ENCODE assay signal across 8 cellular contexts in the genomic region with DNA sequence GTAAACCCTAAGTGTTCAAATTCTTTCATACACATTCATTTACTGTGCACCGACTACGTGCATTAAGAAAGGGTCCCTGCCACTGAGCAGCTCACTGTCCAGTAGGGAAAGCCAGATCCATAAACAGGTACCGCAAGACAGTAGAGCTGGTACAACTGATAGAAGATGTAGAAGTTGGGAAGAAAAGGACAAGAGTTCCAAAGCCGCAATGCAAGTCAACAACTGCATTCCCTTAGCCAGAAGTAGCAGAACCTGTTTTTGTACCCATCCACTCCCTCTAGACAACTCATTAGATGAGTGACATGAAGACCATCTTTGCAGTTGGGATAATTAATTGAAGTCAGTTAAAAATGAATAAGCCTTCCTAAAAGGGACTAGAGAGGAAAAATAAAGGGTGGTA. TPM values are rescaled to one million over a fixed set of nuclear protein-coding genes. Genes with fewer than 3 reads are reported as not detected.
A peak's percentile ranks its signal among the peaks of the same experiment; 100 is the strongest.
DNase-seq lines count a peak whose midpoint lies in the region; ATAC-seq and TF ChIP-seq lines count a peak whose summit lies in the region.

No MANE protein-coding gene starts in this region.

- TF ChIP-seq CTCF in Calu3 (IDR thresholded peaks at IDR 0.05; ENCODE audit: unreplicated experiment) (no peak), mammary epithelial cell (conservative IDR thresholded peaks at IDR 0.05 in 1 of 2, IDR thresholded peaks at IDR 0.05 in 1 of 2; ENCODE audit: extremely low read depth in 1 of 2, insufficient read depth in 1 of 2, low read depth in 1 of 2, low read length in 2 of 2) (no peak), natural killer cell (IDR thresholded peaks at IDR 0.05) (no peak)

- peak overlapping the region; percentile 66 to 91 (median 86) for H3K4me3 ChIP-seq in mammary epithelial cell (replicated peaks in 1 of 3; ENCODE audit: insufficient read depth in 1 of 3, low read depth in 2 of 3, low read length in 3 of 3)

- H3K27me3 ChIP-seq in mammary epithelial cell (ENCODE audit: insufficient read depth, low read length) = no peaks in the 10 kb centered on the region

- peaks cover 66% of the 10 kb centered on the region for H3K79me2 ChIP-seq in mammary epithelial cell (ENCODE audit: insufficient read depth, low read length)

- in situ Hi-C loops in mammary epithelial cell (cut with MboI; ENCODE audit: low sequenced_read_pairs in 2 of 2) = no loop called here

- peaks cover 15% of the 10 kb centered on the region for H3K4me1 Mint-ChIP-seq in Calu3 (ENCODE audit: low read depth, unreplicated experiment)
- peaks cover 18 to 43% (median 34%) of the 10 kb centered on the region in 3 donors for H3K4me1 Mint-ChIP-seq in IgD-negative memory B cell
- H3K4me1 Mint-ChIP-seq in natural killer cell = peaks cover 20 to 44% of the 10 kb centered on the region in 2 donors

- no peaks in the 10 kb centered on the region for H3K27me3 Mint-ChIP-seq in Calu3 (ENCODE audit: unreplicated experiment)
- no peaks in the 10 kb centered on the region for H3K27me3 Mint-ChIP-seq in IgD-negative memory B cell
- peaks cover 0 to 4% of the 10 kb centered on the region in 2 donors for H3K27me3 Mint-ChIP-seq in natural killer cell (ENCODE audit: low read depth in 2 of 2)

- intact Hi-C loops in Calu3 (cut with micrococcal nuclease; ENCODE audit: unreplicated experiment) (no loop called here), mammary epithelial cell (cut with micrococcal nuclease) (loop anchor here (2.0 kb wide), 1 partner anchor 52 kb away; the partner anchor contains the start of gene ASB8), natural killer cell (cut with micrococcal nuclease) (no loop called here), sciatic nerve (cut with DNase I) (no loop called here)

- CTCF ChIA-PET in Calu3 (lab: Charles Lee) = interaction anchor here (0.6 kb wide), 1 partner anchor 8 kb away, joined by 3 read pairs; no protein-coding TSS in a partner anchor
- CTCF ChIA-PET in mammary epithelial cell (lab: Charles Lee; ENCODE audit: low non-redundant PET) = no interaction called here

- H3K9ac ChIP-seq in mammary epithelial cell (ENCODE audit: insufficient read depth, low read length) = peak overlapping the region; percentile 19

- no peaks in the 10 kb centered on the region for H3K36me3 ChIP-seq in mammary epithelial cell (ENCODE audit: insufficient read depth, low read length)

- H3K9me3 Mint-ChIP-seq in Calu3 (ENCODE audit: low read depth, unreplicated experiment) (no peaks in the 10 kb centered on the region), IgD-negative memory B cell (no peaks in the 10 kb centered on the region), natural killer cell (no peaks in the 10 kb centered on the region)

- H2AFZ ChIP-seq in mammary epithelial cell (ENCODE audit: low read depth, low read length) = peak overlapping the region; percentile 36

- H3K4me1 ChIP-seq in mammary epithelial cell (ENCODE audit: insufficient read depth, low read length) = peaks cover 23% of the 10 kb centered on the region

- dilution Hi-C loops in mammary epithelial cell (cut with HindIII; ENCODE audit: low sequenced_read_pairs) = no loop called here

- BruUV-seq in Calu3 (replicated peaks; lab: Mats Ljungman, UMichigan) (TSS peak; percentile 42), mammary epithelial cell (replicated peaks; lab: Mats Ljungman, UMichigan) (TSS peak; percentile 23)

- DNase-seq in Calu3 = no peak
- peak; percentile 61 for DNase-seq in mammary epithelial cell
- DNase-seq in natural killer cell = no peak
- no peak for DNase-seq in sciatic nerve (ENCODE audit: low spot score)
- no peak for DNase-seq in RPMI8226

- H3K27ac Mint-ChIP-seq in Calu3 (ENCODE audit: unreplicated experiment) (peak overlapping the region; percentile 98), IgD-negative memory B cell (peak overlapping the region; percentile 18 to 100 (median 94)), natural killer cell (peak overlapping the region; percentile 94 to 99)

- H3K4me2 ChIP-seq in mammary epithelial cell (ENCODE audit: insufficient read depth, low read depth, low read length) = peak overlapping the region; percentile 81

- H3K27ac ChIP-seq in mammary epithelial cell (ENCODE audit: insufficient read depth, low read depth, low read length) = no peak overlapping the region

- ATAC-seq in natural killer cell = no peak
- no peak for ATAC-seq in sciatic nerve
- ATAC-seq in GM19351 (IDR thresholded peaks at IDR 0.05; ENCODE audit: unreplicated experiment) = no peak
- ATAC-seq in HG03432 (IDR thresholded peaks at IDR 0.05; ENCODE audit: unreplicated experiment) = no peak

- H3K36me3 Mint-ChIP-seq in Calu3 (ENCODE audit: insufficient read depth, unreplicated experiment) = peaks cover 25% of the 10 kb centered on the region
- peaks cover 2% of the 10 kb centered on the region for H3K36me3 Mint-ChIP-seq in IgD-negative memory B cell
- no peaks in the 10 kb centered on the region for H3K36me3 Mint-ChIP-seq in natural killer cell

- H3K9me3 ChIP-seq in mammary epithelial cell (replicated peaks; ENCODE audit: insufficient read depth, low read length) = no peaks in the 10 kb centered on the region

- no peaks in the 10 kb centered on the region for H4K20me1 ChIP-seq in mammary epithelial cell (ENCODE audit: insufficient read depth, low read length)

- peak overlapping the region; percentile 98 for H3K4me3 Mint-ChIP-seq in Calu3 (ENCODE audit: low read depth, unreplicated experiment)
- H3K4me3 Mint-ChIP-seq in IgD-negative memory B cell = peak overlapping the region; percentile 92 to 99 (median 95)
- peak overlapping the region; percentile 89 for H3K4me3 Mint-ChIP-seq in natural killer cell

- 55% methylated on average over 4 of the region's 4 CpGs for WGBS in mammary epithelial cell (ENCODE audit: low coverage, missing lambda C conversion rate)

RNA-seq across cellular contexts. Expression of gene SENP1, which starts 1.3 kb away (rescaled TPM):
- total RNA-seq in Calu3 (2022) (15.6 and 17.7 TPM in 2 replicates), mammary epithelial cell (10 to 100 TPM; 20.3 to 24.7 TPM), natural killer cell (10 to 100 TPM; 35.6 to 39.6 (median 36.8) TPM), sciatic nerve (23.8 TPM)
- polyA plus RNA-seq in IgD-negative memory B cell (12.6 TPM), mammary epithelial cell (12.5 TPM)
- polyA minus RNA-seq in mammary epithelial cell = 22.9 TPM

RNA-seq across cellular contexts. Expression of gene PFKM, which starts 14.6 kb away (rescaled TPM):
- total RNA-seq in Calu3 (2022) (33.3 and 39.4 TPM in 2 replicates), mammary epithelial cell (10 to 100 TPM; 63.2 to 82.0 TPM), natural killer cell (10 to 100 TPM in 1 of 3 donors, 1 to 10 TPM in 2; 6.2 to 13.5 (median 6.4) TPM), sciatic nerve (66.0 TPM)
- polyA plus RNA-seq in IgD-negative memory B cell (7.5 TPM), mammary epithelial cell (61.6 TPM)
- polyA minus RNA-seq in mammary epithelial cell = 86.4 TPM

RNA-seq across cellular contexts. Expression of gene ASB8, which starts 52.8 kb away (rescaled TPM):
- total RNA-seq in Calu3 (2022) (19.2 and 20.4 TPM in 2 replicates), mammary epithelial cell (10 to 100 TPM; 20.4 to 20.7 TPM), natural killer cell (10 to 100 TPM; 62.9 to 73.8 (median 71.3) TPM), sciatic nerve (36.0 TPM)
- polyA plus RNA-seq in IgD-negative memory B cell (59.9 TPM), mammary epithelial cell (18.2 TPM)
- 7.3 TPM for polyA minus RNA-seq in mammary epithelial cell
